In the genomic region with DNA sequence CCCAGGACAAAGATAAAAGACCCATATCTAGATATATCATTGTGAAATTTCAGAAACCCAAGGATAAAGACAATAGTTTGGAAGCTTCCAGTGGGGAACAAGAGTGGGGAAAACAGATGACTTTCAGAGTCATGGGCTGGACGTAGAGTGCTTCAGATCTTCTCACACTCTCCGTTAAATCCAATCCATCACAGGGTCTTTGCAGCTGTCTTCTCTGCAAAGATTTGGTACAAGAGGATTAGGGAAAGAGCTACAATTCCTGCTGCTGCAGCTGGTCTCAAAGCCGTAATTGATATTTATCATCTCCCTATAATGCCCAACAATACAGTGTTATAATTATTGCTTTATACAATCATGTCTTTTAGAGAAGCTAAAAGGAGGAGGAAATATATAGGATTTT, we compare ENCODE assay signal across 15 cellular contexts.
DNase-seq lines count a peak whose midpoint lies in the region; ATAC-seq and TF ChIP-seq lines count a peak whose summit lies in the region.
"Had no signal": no experiment of that assay in that cellular context is flagged by ENCODE, and none has a peak within 500 bp of the region (broad histone marks: within the 10 kb centered on the region; RNA-seq: fewer than 3 reads in every experiment).

No MANE protein-coding gene starts in this region.

- TF ChIP-seq CTCF in nephron (IDR thresholded peaks at IDR 0.05; ENCODE audit: unreplicated experiment in 3 of 3) = no peak

- no peaks in the 10 kb centered on the region for H3K36me3 Mint-ChIP-seq in nephron (ENCODE audit: low read depth)

- ATAC-seq in HG02588 (IDR thresholded peaks at IDR 0.05; ENCODE audit: unreplicated experiment) (no peak), GM18519 (IDR thresholded peaks at IDR 0.05; ENCODE audit: low FRiP score, unreplicated experiment) (no peak)
- ATAC-seq: CD8-positive, alpha-beta T cell; GM23338 had no signal

- H3K27me3 Mint-ChIP-seq in nephron (ENCODE audit: low read depth) = peaks cover 6% of the 10 kb centered on the region

- H3K4me1 Mint-ChIP-seq in nephron = peaks cover 16% of the 10 kb centered on the region
- H3K4me1 Mint-ChIP-seq: B cell, GM23338 had no signal

- DNase-seq in LHCN-M2 (ENCODE audit: low read depth) = peak; percentile 39
- peak; percentile 87 for DNase-seq in NCI-H82 treated with DMSO at 0.1 percent for 48 hours (lab: John Stamatoyannopoulos, UW; ENCODE audit: unreplicated experiment)
- no peak for DNase-seq in stimulated activated CD4-positive, alpha-beta T cell treated with anti-CD3 and anti-CD28 coated beads, Interleukin-1b, Interleukin-23, amount 100 ng/mL, for 48 hours
- DNase-seq in AG20443 (ENCODE audit: low spot score) = no peak
- DNase-seq: 8988T; Calu3; CD8-positive, alpha-beta T cell; DMS 273 treated with DMSO at 0.1 percent for 48 hours; HCEC 1CT; IMR-90 had no signal

- H3K4me3 Mint-ChIP-seq in nephron = no peak overlapping the region
- H3K4me3 Mint-ChIP-seq: B cell; CD8-positive, alpha-beta T cell; GM23338 had no signal

- H3K27ac Mint-ChIP-seq in nephron = peak overlapping the region; percentile 42 to 48 (median 44)
- H3K27ac Mint-ChIP-seq: B cell; CD8-positive, alpha-beta T cell; GM23338 had no signal

- H3K9me3 Mint-ChIP-seq in nephron = peaks cover 8% of the 10 kb centered on the region

Comparison
In these comparisons a context has a peak if more than half of its experiments do, and no peak if none do; other contexts are left out.
1. DNase-seq: peak in LHCN-M2 (single experiment) and NCI-H82 treated with DMSO at 0.1 percent for 48 hours (single experiment); none in stimulated activated CD4-positive, alpha-beta T cell treated with anti-CD3 and anti-CD28 coated beads, Interleukin-1b, Interleukin-23, amount 100 ng/mL, for 48 hours (single experiment) and AG20443 (single experiment).